Comparison of ENCODE assay signal across 22 cellular contexts in the genomic region with DNA sequence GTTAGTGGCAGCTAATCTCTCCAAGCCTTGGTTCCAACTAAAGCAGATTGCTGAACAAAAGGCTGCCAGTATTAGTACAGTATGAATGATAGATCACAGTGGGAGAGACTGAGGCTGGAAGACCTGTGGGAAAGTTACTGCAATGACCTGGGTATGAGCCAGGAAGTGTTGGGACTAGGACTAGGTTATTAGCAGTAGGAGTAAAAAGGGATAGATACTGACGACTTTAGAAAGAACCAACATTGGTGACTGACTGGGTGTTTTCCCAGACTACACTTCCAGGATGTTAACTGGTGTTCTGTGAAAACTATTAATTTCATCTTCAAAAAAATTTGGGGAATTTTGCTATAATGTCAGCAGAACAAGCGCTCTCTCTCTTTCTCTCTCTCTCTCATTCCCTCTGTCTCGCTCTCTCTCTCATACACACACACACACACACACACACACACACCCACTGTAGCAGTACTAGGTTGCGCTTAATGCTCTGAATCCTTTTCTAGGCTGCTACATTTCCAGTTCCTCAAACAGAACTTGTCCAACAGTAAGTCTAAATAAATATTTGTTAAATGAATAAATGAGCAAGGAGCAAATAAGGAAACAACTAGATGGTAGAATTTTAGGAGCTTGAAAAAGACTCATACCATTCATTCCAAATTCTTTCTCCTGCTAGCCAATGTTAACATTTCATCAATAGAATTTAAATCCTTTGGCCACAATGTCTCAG. TPM values are rescaled to one million over a fixed set of nuclear protein-coding genes. Genes with fewer than 3 reads are reported as not detected.
DNase-seq lines count a peak whose midpoint lies in the region; ATAC-seq, FAIRE-seq and TF ChIP-seq lines count a peak whose summit lies in the region.
"Had no signal": no experiment of that assay in that cellular context is flagged by ENCODE, and none has a peak within 500 bp of the region (broad histone marks: within the 10 kb centered on the region; RNA-seq: fewer than 3 reads in every experiment).

No MANE protein-coding gene starts in this region.

- H3K27me3 ChIP-seq in GM23338 (ENCODE audit: insufficient read depth) (no peaks in the 10 kb centered on the region), adipocyte (replicated peaks; ENCODE audit: control insufficient read depth, insufficient read depth, low read length) (peaks cover 12% of the 10 kb centered on the region)
- H3K27me3 ChIP-seq: BLaER1 treated with 17β-estradiol and CSF1 and Interleukin-3, amounts not matched to agents 10 nM and 100 nM had no signal

- H3K4me3 ChIP-seq in A549: no peak overlapping the region
- no peak overlapping the region for H3K4me3 ChIP-seq in GM23338
- H3K4me3 ChIP-seq in adipocyte (ENCODE audit: low read length): no peak overlapping the region
- H3K4me3 ChIP-seq: BLaER1 treated with 17β-estradiol and CSF1 and Interleukin-3, amounts not matched to agents 10 nM and 100 nM; SK-N-MC had no signal

- H3K4me1 ChIP-seq in A549: no peaks in the 10 kb centered on the region
- H3K4me1 ChIP-seq in GM23338 (ENCODE audit: insufficient read depth): peaks cover 16% of the 10 kb centered on the region
- H3K4me1 ChIP-seq in adipocyte (ENCODE audit: control insufficient read depth, insufficient read depth, low read length): no peaks in the 10 kb centered on the region

- H3K4me3 Mint-ChIP-seq in GM23338: no peak overlapping the region
- H3K4me3 Mint-ChIP-seq in progenitor cell of endocrine pancreas (ENCODE audit: low read depth): no peak overlapping the region
- H3K4me3 Mint-ChIP-seq: CD8-positive, alpha-beta T cell had no signal

- H3K4me2 ChIP-seq in A549 (no peak overlapping the region), GM23338 (no peak overlapping the region)
- H3K4me2 ChIP-seq: BLaER1 treated with 17β-estradiol and CSF1 and Interleukin-3, amounts not matched to agents 10 nM and 100 nM had no signal

- no peak for TF ChIP-seq RAD21 in A549 (conservative IDR thresholded peaks at IDR 0.05 in 1 of 2, IDR thresholded peaks at IDR 0.05 in 1 of 2)

- no peak for TF ChIP-seq CTCF in A549 (IDR thresholded peaks at IDR 0.05)
- no peak for TF ChIP-seq CTCF in GM23338 (conservative IDR thresholded peaks at IDR 0.05; ENCODE audit: low read depth in 2 of 2)
- TF ChIP-seq CTCF in progenitor cell of endocrine pancreas (IDR thresholded peaks at IDR 0.05; ENCODE audit: unreplicated experiment): no peak
- no peak for TF ChIP-seq CTCF in GM10248 (IDR thresholded peaks at IDR 0.05; ENCODE audit: control extremely low read depth, extremely low read depth, low read depth, missing control alignments)

- H3K27me3 Mint-ChIP-seq in GM23338 (ENCODE audit: insufficient read depth, low read depth, poor library complexity) (no peaks in the 10 kb centered on the region), progenitor cell of endocrine pancreas (no peaks in the 10 kb centered on the region)

- peaks cover 9% of the 10 kb centered on the region; the same call in 2 of the 3 replicates for H3K4me1 Mint-ChIP-seq in GM23338
- H3K4me1 Mint-ChIP-seq in progenitor cell of endocrine pancreas (ENCODE audit: low read depth): peaks cover 8% of the 10 kb centered on the region

- no peak for TF ChIP-seq EP300 in A549 (IDR thresholded peaks at IDR 0.05)

- no peaks in the 10 kb centered on the region for H3K9me3 Mint-ChIP-seq in GM23338
- no peaks in the 10 kb centered on the region for H3K9me3 Mint-ChIP-seq in progenitor cell of endocrine pancreas (ENCODE audit: low read depth)
- H3K9me3 Mint-ChIP-seq: CD8-positive, alpha-beta T cell had no signal

- H3K9me3 ChIP-seq in A549 (no peaks in the 10 kb centered on the region), adipocyte (ENCODE audit: control insufficient read depth, low read length) (peaks cover 6% of the 10 kb centered on the region)

- DNase-seq in A549 (ENCODE audit: low read depth in 1 of 2, low spot score in 1 of 2) (no peak), GM23338 (ENCODE audit: low spot score) (no peak), adipocyte (ENCODE audit: low read depth) (peak; percentile 5), progenitor cell of endocrine pancreas (ENCODE audit: low spot score, unreplicated experiment) (no peak), GM10248 (ENCODE audit: extremely low spot score) (no peak), NCI-H1105 treated with DMSO at 0.1 percent for 48 hours (lab: John Stamatoyannopoulos, UW) (no peak)
- DNase-seq: CD8-positive, alpha-beta T cell; EL; GF-D8; HCEC 1CT; KG1; NCI-H1105; NCI-H2029 treated with DMSO at 0.1 percent for 48 hours; NCI-H226; NCI-H510A treated with DMSO at 0.1 percent for 48 hours; NCI-H748 treated with DMSO at 0.1 percent for 48 hours; SW 1271; T-helper 2 cell had no signal

- no peaks in the 10 kb centered on the region for H3K9me2 ChIP-seq in GM23338 (ENCODE audit: insufficient read depth)

- H3K27ac ChIP-seq in A549: no peak overlapping the region
- no peak overlapping the region for H3K27ac ChIP-seq in GM23338 (ENCODE audit: low read depth)
- H3K27ac ChIP-seq: BLaER1 treated with 17β-estradiol and CSF1 and Interleukin-3, amounts not matched to agents 10 nM and 100 nM; SK-N-MC had no signal

- H3K27ac Mint-ChIP-seq in GM23338: no peak overlapping the region
- H3K27ac Mint-ChIP-seq in progenitor cell of endocrine pancreas: peak overlapping the region; percentile 85
- H3K27ac Mint-ChIP-seq: CD8-positive, alpha-beta T cell had no signal

- H3K36me3 ChIP-seq in GM23338 (ENCODE audit: insufficient read depth) (no peaks in the 10 kb centered on the region), adipocyte (ENCODE audit: control insufficient read depth, insufficient read depth, low read length, severe bottlenecking) (no peaks in the 10 kb centered on the region)
- H3K36me3 ChIP-seq: BLaER1 treated with 17β-estradiol and CSF1 and Interleukin-3, amounts not matched to agents 10 nM and 100 nM had no signal

- WGBS in A549 (ENCODE audit: missing lambda C conversion rate): 37% methylated on average over 4 of the region's 4 CpGs

- ATAC-seq in A549 (no peak), GM23338 (no peak), GM18861 (IDR thresholded peaks at IDR 0.05; ENCODE audit: unreplicated experiment) (no peak)
- ATAC-seq: CD8-positive, alpha-beta T cell; Right ventricle myocardium inferior had no signal

- POLR2A ChIA-PET in A549 (lab: Yijun Ruan, JAX): no interaction called here
- POLR2A ChIA-PET in GM10248 (lab: Yijun Ruan, JAX): no interaction called here

- no peak for FAIRE-seq in A549 (lab: Jason Lieb, UNC)

- no peaks in the 10 kb centered on the region for H3K79me2 ChIP-seq in GM23338 (replicated peaks; ENCODE audit: insufficient read depth)

- H3K36me3 Mint-ChIP-seq in GM23338 (ENCODE audit: low read depth) (no peaks in the 10 kb centered on the region), progenitor cell of endocrine pancreas (ENCODE audit: insufficient read depth) (no peaks in the 10 kb centered on the region)
- H3K36me3 Mint-ChIP-seq: CD8-positive, alpha-beta T cell had no signal

- no peaks in the 10 kb centered on the region for H3F3A ChIP-seq in GM23338 (replicated peaks; ENCODE audit: low read depth)

- H2AFZ ChIP-seq in GM23338: peak overlapping the region; percentile 64

- H3K9ac ChIP-seq in adipocyte (ENCODE audit: low read length): no peak overlapping the region
- H3K9ac ChIP-seq: BLaER1 treated with 17β-estradiol and CSF1 and Interleukin-3, amounts not matched to agents 10 nM and 100 nM had no signal

- TF ChIP-seq POLR2A in A549 (IDR thresholded peaks at IDR 0.05; ENCODE audit: low read length): no peak

- CTCF ChIA-PET in A549 (lab: Yijun Ruan, JAX): interaction anchor here (3.4 kb wide), 1 partner anchor 131 kb away, joined by 12 read pairs; no protein-coding TSS in a partner anchor
- CTCF ChIA-PET in GM10248 (lab: Yijun Ruan, JAX): interaction anchor here (1.3 to 1.5 kb wide), 2 partner anchors 41 to 121 kb away, joined by 3 to 4 read pairs; no protein-coding TSS in a partner anchor

- no peaks in the 10 kb centered on the region for H4K20me1 ChIP-seq in GM23338 (replicated peaks; ENCODE audit: insufficient read depth)
- H4K20me1 ChIP-seq: BLaER1 treated with 17β-estradiol and CSF1 and Interleukin-3, amounts not matched to agents 10 nM and 100 nM had no signal

TF ChIP-seq in A549, 52 proteins besides CTCF, POLR2A, EP300 and RAD21:
- TF ChIP-seq ZSCAN20 (CRISPR knock-in tag; IDR thresholded peaks at IDR 0.05) (no peak), MAFK (IDR thresholded peaks at IDR 0.05; ENCODE audit: partially characterized antibody) (no peak), CBX8 (IDR thresholded peaks at IDR 0.05) (0 out of 2 replicates have a peak, but pooled peaks have one; percentile 15)

TF ChIP-seq in GM23338, 12 proteins besides CTCF, POLR2A, EP300 and RAD21 (continues in another document):
- no peak for TF ChIP-seq ZNF331 (CRISPR knock-in tag; IDR thresholded peaks at IDR 0.05; ENCODE audit: low read depth)
- TF ChIP-seq EZH2phosphoT487 (IDR thresholded peaks at IDR 0.05; ENCODE audit: unreplicated experiment): no peak
- no peak for TF ChIP-seq POLR2AphosphoS5 (IDR thresholded peaks at IDR 0.05; ENCODE audit: low read depth)

RNA-seq across cellular contexts. Expression of gene RGS8, which starts 47.6 kb away (rescaled TPM):
- polyA plus RNA-seq in A549 (2011; rRNA removed) (not detected in 2 replicates), A549 (2017; fragmentation: RNase III; extraction: RNeasy Plus Mini Kit Qiagen cat#74134 plus additional on column Dnase treatment) (not detected in 3 replicates), GM23338 (2016; fragmentation: Nextera tagmentation; extraction: Ambion mirVana) (0.06 and 0.10 TPM in 2 replicates)
- not detected in 2 replicates for polyA plus RNA-seq in A549 (2012; cell fraction: cytosol; rRNA removed)
- not detected in 2 replicates for polyA plus RNA-seq in A549 (2012; cell fraction: nucleus; rRNA removed)
- polyA minus RNA-seq in A549 (2011; rRNA and poly(A)+ RNA removed): not detected in 2 replicates
- total RNA-seq in GM23338 (2014; rRNA removed; shearing (Covaris generic)): 1.0 and 2.5 TPM in 2 replicates
- 0.05 TPM in 1 of 2 replicates, not detected in the other for total RNA-seq in progenitor cell of endocrine pancreas
- total RNA-seq: CD8-positive, alpha-beta T cell; Right ventricle myocardium inferior had no signal

RNA-seq across cellular contexts. Expression of gene NPL, which starts 57.6 kb away (rescaled TPM):
- polyA plus RNA-seq in A549 (2011; rRNA removed) (1.0 and 1.3 TPM in 2 replicates), A549 (2017; fragmentation: RNase III; extraction: RNeasy Plus Mini Kit Qiagen cat#74134 plus additional on column Dnase treatment) (0.66 to 0.80 TPM (median 0.70 TPM) in 3 replicates), GM23338 (2016; fragmentation: Nextera tagmentation; extraction: Ambion mirVana) (2.4 TPM in 2 replicates)
- polyA plus RNA-seq in A549 (2012; cell fraction: cytosol; rRNA removed): 0.12 and 0.22 TPM in 2 replicates
- 0.12 and 0.42 TPM in 2 replicates for polyA plus RNA-seq in A549 (2012; cell fraction: nucleus; rRNA removed)
- 0.25 and 0.78 TPM in 2 replicates for polyA minus RNA-seq in A549 (2011; rRNA and poly(A)+ RNA removed)
- total RNA-seq in GM23338 (2014; rRNA removed; shearing (Covaris generic)): 1.2 and 2.8 TPM in 2 replicates
- 1.6 and 2.0 TPM in 2 replicates for total RNA-seq in progenitor cell of endocrine pancreas
